In genomic region chr1:91005285-91005684, GRCh38 we compare ENCODE assay signal across 29 cellular contexts.
"Had no signal": no experiment of that assay in that cellular context is flagged by ENCODE, and none has a peak within 500 bp of the region (broad histone marks: within the 10 kb centered on the region; RNA-seq: fewer than 3 reads in every experiment).

No MANE protein-coding gene starts in this region.

- H3K36me3 ChIP-seq: gastrocnemius medialis, neutrophil, right lobe of liver, transverse colon had no signal

- H3K9me3 Mint-ChIP-seq: effector memory CD8-positive, alpha-beta T cell had no signal

- H3K27me3 ChIP-seq: dorsolateral prefrontal cortex, gastrocnemius medialis, hepatocyte, neutrophil, right lobe of liver, testis, transverse colon had no signal

- H3K4me3 Mint-ChIP-seq: activated CD4-positive, alpha-beta T cell treated with anti-CD3 and anti-CD28 coated beads for 36 hours; activated CD8-positive, alpha-beta memory T cell treated with anti-CD3 and anti-CD28 coated beads, Interleukin-2, amount 10 ng/mL, durations not matched to agents 7 days and 5 days; activated CD8-positive, alpha-beta T cell treated with anti-CD3 and anti-CD28 coated beads, Interleukin-2, amount 10 ng/mL, durations not matched to agents 7 days and 5 days; nephron progenitor cell; T-helper 2 cell treated with Interferon-gamma antibody and Interleukin-4, amounts not matched to agents 5 μg/mL and 100 μg/mL, for 36 hours had no signal

- H3K27ac ChIP-seq: coronary artery, gastrocnemius medialis, hepatocyte, neutrophil, right lobe of liver, skin epidermis, transverse colon had no signal

- DNase-seq: activated CD4-positive, alpha-beta T cell treated with anti-CD3 and anti-CD28 coated beads for 36 hours; activated CD4-positive, CD25-positive, alpha-beta regulatory T cell; activated CD8-positive, alpha-beta memory T cell treated with anti-CD3 and anti-CD28 coated beads, Interleukin-2, amount 10 ng/mL, durations not matched to agents 7 days and 5 days; activated CD8-positive, alpha-beta T cell treated with anti-CD3 and anti-CD28 coated beads, Interleukin-2, amount 10 ng/mL, durations not matched to agents 7 days and 5 days; activated gamma-delta T cell; activated naive CD4-positive, alpha-beta T cell treated with anti-CD3 and anti-CD28 coated beads, Interleukin-2, amount 50 U/mL, for 16 hours; anterior cingulate cortex; dorsolateral prefrontal cortex; effector memory CD8-positive, alpha-beta T cell; erythroblast; gastrocnemius medialis; glutamatergic neuron; kidney; midbrain; nephron progenitor cell; right lobe of liver; stimulated activated CD4-positive, alpha-beta T cell treated with anti-CD3 and anti-CD28 coated beads, Interleukin-12 subunit alpha, Interleukin-12 subunit beta, amount 100 ng/mL, for 4 hours; stimulated activated CD4-positive, alpha-beta T cell treated with anti-CD3 and anti-CD28 coated beads, Interleukin-4, amount 100 ng/mL, for 1 hour; stimulated activated naive CD8-positive, alpha-beta T cell treated with anti-CD3 and anti-CD28 coated beads, Interleukin-15, Interleukin-2, amounts not matched to agents 100 U/mL and 50 U/mL, for 24 hours; testis; transverse colon had no signal

- H3K4me1 Mint-ChIP-seq: nephron progenitor cell had no signal

- FAIRE-seq: bronchial epithelial cell, kidney, urothelium cell line had no signal

- ATAC-seq: activated CD4-positive, alpha-beta T cell treated with anti-CD3 and anti-CD28 coated beads for 36 hours; activated CD8-positive, alpha-beta memory T cell treated with anti-CD3 and anti-CD28 coated beads, Interleukin-2, amount 10 ng/mL, durations not matched to agents 7 days and 5 days; activated CD8-positive, alpha-beta T cell treated with anti-CD3 and anti-CD28 coated beads, Interleukin-2, amount 10 ng/mL, durations not matched to agents 7 days and 5 days; effector memory CD8-positive, alpha-beta T cell; gastrocnemius medialis; stimulated activated naive CD8-positive, alpha-beta T cell treated with anti-CD3 and anti-CD28 coated beads, Interleukin-15, Interleukin-2, amounts not matched to agents 100 U/mL and 50 U/mL, for 24 hours had no signal

- H3K4me3 ChIP-seq: coronary artery, dorsolateral prefrontal cortex, gastrocnemius medialis, hepatocyte, right lobe of liver, skin epidermis, testis, transverse colon had no signal

- H3K27me3 Mint-ChIP-seq: activated CD4-positive, alpha-beta T cell treated with anti-CD3 and anti-CD28 coated beads for 36 hours; activated CD8-positive, alpha-beta memory T cell treated with anti-CD3 and anti-CD28 coated beads, Interleukin-2, amount 10 ng/mL, durations not matched to agents 7 days and 5 days; effector memory CD8-positive, alpha-beta T cell; progenitor cell of endocrine pancreas had no signal

- H3K4me1 ChIP-seq: right lobe of liver, testis had no signal

- H3K27ac Mint-ChIP-seq: activated CD4-positive, alpha-beta T cell treated with anti-CD3 and anti-CD28 coated beads for 36 hours; activated CD8-positive, alpha-beta T cell treated with anti-CD3 and anti-CD28 coated beads, Interleukin-2, amount 10 ng/mL, durations not matched to agents 7 days and 5 days; nephron progenitor cell; T-helper 2 cell treated with Interferon-gamma antibody and Interleukin-4, amounts not matched to agents 5 μg/mL and 100 μg/mL, for 36 hours had no signal

- H3K9me3 ChIP-seq: gastrocnemius medialis, neutrophil, right lobe of liver, testis, transverse colon had no signal
